In the genomic region with DNA sequence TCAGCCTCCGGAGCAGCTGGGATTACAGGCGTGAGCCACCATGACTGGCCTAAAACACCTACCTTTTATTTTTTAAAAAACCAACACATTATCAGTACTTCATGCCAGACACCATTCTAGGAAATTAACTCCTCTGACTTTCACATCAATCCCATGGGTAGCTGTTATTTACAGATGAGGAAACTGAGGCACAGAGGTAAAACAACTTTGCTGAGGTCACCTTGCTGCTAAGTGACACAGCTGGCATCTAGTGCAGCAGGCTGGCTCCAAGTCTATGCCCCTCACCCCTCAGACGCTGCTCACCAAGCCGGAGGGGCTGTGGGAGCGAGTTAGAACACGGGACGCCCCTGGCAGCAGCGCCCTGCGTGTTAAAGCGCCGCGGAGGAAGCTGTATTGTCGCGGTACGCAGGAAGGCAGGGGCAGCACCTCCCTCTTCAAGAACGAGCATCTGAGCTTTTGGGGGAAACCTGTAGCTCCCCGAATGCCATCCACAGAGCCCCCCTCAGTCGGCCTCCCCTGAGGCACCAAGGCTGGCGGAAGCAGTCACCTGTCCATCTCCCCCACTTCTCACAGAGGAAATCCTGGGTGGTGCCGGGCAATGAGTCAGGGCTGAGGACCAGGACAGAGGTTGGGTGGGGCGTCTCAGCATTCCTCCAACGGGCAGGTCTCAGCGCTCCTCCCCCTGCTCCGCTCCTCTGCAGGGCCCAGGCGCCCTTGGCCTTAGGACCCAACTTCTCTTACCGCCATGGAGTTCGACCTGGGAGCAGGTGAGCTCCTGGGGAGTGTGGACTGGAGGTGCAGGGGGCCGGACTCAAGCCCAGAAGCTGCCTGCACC, we compare ENCODE assay signal across 10 cellular contexts. TPM values are rescaled to one million over a fixed set of nuclear protein-coding genes. Genes with fewer than 3 reads are reported as not detected.
DNase-seq lines count a peak whose midpoint lies in the region; ATAC-seq and TF ChIP-seq lines count a peak whose summit lies in the region.
"Had no signal": no experiment of that assay in that cellular context is flagged by ENCODE, and none has a peak within 500 bp of the region (broad histone marks: within the 10 kb centered on the region; RNA-seq: fewer than 3 reads in every experiment).

A gene (plus strand): TSS at position 735 of the 835 bp plus-strand sequence. CDS start 11 bp downstream, at position 746.

- no peaks in the 10 kb centered on the region for H3K27me3 ChIP-seq in PC-3 (ENCODE audit: low read length)
- no peaks in the 10 kb centered on the region for H3K27me3 ChIP-seq in esophagus muscularis mucosa
- no peaks in the 10 kb centered on the region for H3K27me3 ChIP-seq in mucosa of rectum (ENCODE audit: control insufficient read depth in 2 of 2, insufficient read depth in 2 of 2, low read length in 2 of 2)

- no peak for TF ChIP-seq EP300 in esophagus muscularis mucosa (IDR thresholded peaks at IDR 0.05)

- H3K4me3 ChIP-seq in PC-3 (ENCODE audit: low read length) (peak within 1 kb of the TSS; percentile 84), esophagus muscularis mucosa (peak within 1 kb of the TSS in 3 of 4 donors; percentile 13 to 42 (median 20)), mucosa of rectum (ENCODE audit: low read length in 2 of 2) (peak within 1 kb of the TSS; percentile 72 to 80)

- H3K9me2 ChIP-seq in PC-3 (replicated peaks; ENCODE audit: low read length): no peaks in the 10 kb centered on the region

- peaks cover 31% of the 10 kb centered on the region for H3K79me2 ChIP-seq in PC-3 (ENCODE audit: low read length)

- BruUV-seq in PC-3 (replicated peaks; lab: Mats Ljungman, UMichigan): no TSS peak

- no peak within 1 kb of the TSS for H2AFZ ChIP-seq in PC-3 (ENCODE audit: low read length)

- no peak for TF ChIP-seq POLR2A in esophagus muscularis mucosa (IDR thresholded peaks at IDR 0.05; ENCODE audit: low read depth)

- 64% methylated on average over 15 of the region's 28 CpGs for WGBS in esophagus muscularis mucosa

- TF ChIP-seq CTCF in PC-3 (conservative IDR thresholded peaks at IDR 0.05; ENCODE audit: low read depth, low read length) (no peak), esophagus muscularis mucosa (IDR thresholded peaks at IDR 0.05) (no peak)

- POLR2A ChIA-PET in PC-3 (lab: Charles Lee; ENCODE audit: unreplicated experiment): interaction anchor here (0.7 kb wide), 1 partner anchor 35 kb away, joined by 3 read pairs; no protein-coding TSS in a partner anchor

- H3K36me3 ChIP-seq in PC-3 (ENCODE audit: low read depth, low read length): no peaks in the 10 kb centered on the region
- peaks cover 13 to 45% (median 34%) of the 10 kb centered on the region in 4 donors for H3K36me3 ChIP-seq in esophagus muscularis mucosa
- H3K36me3 ChIP-seq in mucosa of rectum (ENCODE audit: control insufficient read depth in 2 of 2, insufficient read depth in 2 of 2, low read length in 2 of 2): peaks cover 10 to 17% of the 10 kb centered on the region in 2 donors

- peak; percentile 56 for ATAC-seq in PC-3
- ATAC-seq in HG03439 (IDR thresholded peaks at IDR 0.05; ENCODE audit: unreplicated experiment): no peak
- ATAC-seq in HG03159 (IDR thresholded peaks at IDR 0.05; ENCODE audit: unreplicated experiment): no peak
- no peak for ATAC-seq in HG02571 (IDR thresholded peaks at IDR 0.05; ENCODE audit: unreplicated experiment)
- ATAC-seq: activated CD8-positive, alpha-beta T cell treated with anti-CD3 and anti-CD28 coated beads, Interleukin-2, amount 10 ng/mL, durations not matched to agents 7 days and 5 days had no signal

- no peaks in the 10 kb centered on the region for H4K20me1 ChIP-seq in PC-3 (ENCODE audit: low read length)

- peak; percentile 97 for DNase-seq in A172 (ENCODE audit: low spot score)
- DNase-seq in PC-3: peak; percentile 88
- no peak for DNase-seq in esophagus muscularis mucosa (ENCODE audit: extremely low spot score)
- DNase-seq in CD1c-positive myeloid dendritic cell (ENCODE audit: extremely low spot score): no peak
- DNase-seq: activated CD8-positive, alpha-beta T cell treated with anti-CD3 and anti-CD28 coated beads, Interleukin-2, amount 10 ng/mL, durations not matched to agents 7 days and 5 days; KBM-7 had no signal

- H3K4me2 ChIP-seq in PC-3 (ENCODE audit: low read length): peak within 1 kb of the TSS; percentile 98

- intact Hi-C loops in PC-3 (cut with micrococcal nuclease) (loop anchor here (2.0 kb wide), 2 partner anchors 31 to 37 kb away; a partner anchor contains a TSS), esophagus muscularis mucosa (cut with DNase I) (no loop called here)

- H3K9me3 ChIP-seq in PC-3 (ENCODE audit: low read length): no peaks in the 10 kb centered on the region
- H3K9me3 ChIP-seq in esophagus muscularis mucosa: no peaks in the 10 kb centered on the region
- H3K9me3 ChIP-seq in mucosa of rectum (ENCODE audit: control insufficient read depth in 2 of 2, low read length in 2 of 2): no peaks in the 10 kb centered on the region

- H3K4me1 ChIP-seq in PC-3 (ENCODE audit: insufficient read depth, low read length) (peaks cover 39% of the 10 kb centered on the region), esophagus muscularis mucosa (peaks cover 0 to 3% (median 0%) of the 10 kb centered on the region in 4 donors), mucosa of rectum (ENCODE audit: control insufficient read depth in 2 of 2, insufficient read depth in 2 of 2, low read length in 2 of 2) (peaks cover 6 to 24% of the 10 kb centered on the region in 2 donors)

- H3K27ac ChIP-seq in PC-3 (ENCODE audit: low read length) (peak within 1 kb of the TSS; percentile 90), esophagus muscularis mucosa (replicated peaks in 1 of 4) (peak within 1 kb of the TSS in 2 of 4 donors; percentile 43 to 54), mucosa of rectum (ENCODE audit: low read depth in 2 of 2, low read length in 2 of 2) (peak within 1 kb of the TSS; percentile 98)

- peak within 1 kb of the TSS; percentile 87 for H3K9ac ChIP-seq in PC-3 (ENCODE audit: low read length)
- H3K9ac ChIP-seq in mucosa of rectum (ENCODE audit: low read depth in 1 of 2, low read length in 2 of 2): peak within 1 kb of the TSS; percentile 90 to 99

- H3F3A ChIP-seq in PC-3 (ENCODE audit: low read length, unreplicated experiment): no peaks in the 10 kb centered on the region

- CTCF ChIA-PET in PC-3 (lab: Charles Lee): interaction anchor here (1.0 kb wide), 1 partner anchor 14 kb away, joined by 4 read pairs; no protein-coding TSS in a partner anchor

RNA-seq across cellular contexts. Expression of the gene that starts here (rescaled TPM):
- 220 and 316 TPM in 2 replicates for total RNA-seq in A172 (2014; rRNA removed; shearing (Covaris generic))
- total RNA-seq in PC-3 (2014; rRNA removed): 169 and 212 TPM in 2 replicates
- total RNA-seq in esophagus muscularis mucosa: 1 to 10 TPM; 7.8 to 8.6 (median 8.1) TPM
- total RNA-seq: activated CD8-positive, alpha-beta T cell treated with anti-CD3 and anti-CD28 coated beads, Interleukin-2, amount 10 ng/mL, durations not matched to agents 7 days and 5 days had no signal

Comparison
In these comparisons a context has a peak if more than half of its experiments do, and no peak if none do; other contexts are left out.
1. RNA of the gene that starts here (total RNA-seq): 220 to 316 TPM in A172 and 169 to 212 TPM in PC-3; 7.8 to 8.6 TPM in esophagus muscularis mucosa; every median in the first group is over 10 times any median in the second.
2. DNase-seq: peak in A172 (single experiment) and PC-3 (single experiment); none in esophagus muscularis mucosa (single experiment) and CD1c-positive myeloid dendritic cell (single experiment).
3. H3K4me3 ChIP-seq: peak in every context shown above with its lines; median percentile 84 in PC-3; 76 in mucosa of rectum; 20 in esophagus muscularis mucosa.